ENCODE assay signal across 8 cellular contexts in the genomic region with DNA sequence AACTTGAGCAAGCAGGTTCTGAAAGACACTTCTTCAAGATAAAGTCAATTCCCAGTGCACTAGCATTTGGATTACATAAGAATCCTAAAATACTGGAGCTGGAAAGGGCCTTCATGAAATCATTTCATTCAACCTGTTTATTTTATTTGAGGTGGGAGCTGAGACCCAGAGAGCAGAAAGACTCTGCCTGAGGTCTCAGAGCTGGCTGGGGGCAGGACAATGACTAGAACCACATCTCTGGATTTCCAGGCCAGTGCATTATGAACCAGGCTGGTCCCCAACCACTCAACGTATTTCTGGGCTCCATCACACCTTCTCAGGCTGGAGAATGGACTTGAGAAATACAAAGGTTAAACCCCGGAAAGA. TPM values are rescaled to one million over a fixed set of nuclear protein-coding genes. Genes with fewer than 3 reads are reported as not detected.
DNase-seq lines count a peak whose midpoint lies in the region; ATAC-seq and TF ChIP-seq lines count a peak whose summit lies in the region.

No MANE protein-coding gene starts in this region.

- H4K20me1 ChIP-seq in MM.1S (ENCODE audit: insufficient read depth, low read length), result no peaks in the 10 kb centered on the region

- no peaks in the 10 kb centered on the region for H3K36me3 ChIP-seq in MM.1S (replicated peaks; ENCODE audit: insufficient read depth, low read length)
- H3K36me3 ChIP-seq in gastroesophageal sphincter, result peaks cover 0 to 13% of the 10 kb centered on the region in 2 donors

- H3K27me3 ChIP-seq in MM.1S (replicated peaks; ENCODE audit: insufficient read depth, low read length) (no peaks in the 10 kb centered on the region), gastroesophageal sphincter (no peaks in the 10 kb centered on the region)

- no peaks in the 10 kb centered on the region for H3K9me2 ChIP-seq in MM.1S (replicated peaks; ENCODE audit: insufficient read depth, low read length)

- peaks cover 12% of the 10 kb centered on the region for H3K9me3 Mint-ChIP-seq in activated CD4-positive, alpha-beta T cell treated with anti-CD3 and anti-CD28 coated beads, Interleukin-2, amount 10 ng/mL, durations not matched to agents 7 days and 5 days

- peaks cover 71% of the 10 kb centered on the region for H3K4me1 Mint-ChIP-seq in activated CD4-positive, alpha-beta T cell treated with anti-CD3 and anti-CD28 coated beads, Interleukin-2, amount 10 ng/mL, durations not matched to agents 7 days and 5 days

- peak overlapping the region; percentile 44 for H3K4me3 ChIP-seq in MM.1S (ENCODE audit: low read length)
- no peak overlapping the region for H3K4me3 ChIP-seq in gastroesophageal sphincter

- H3K27me3 Mint-ChIP-seq in activated CD4-positive, alpha-beta T cell treated with anti-CD3 and anti-CD28 coated beads, Interleukin-2, amount 10 ng/mL, durations not matched to agents 7 days and 5 days, result no peaks in the 10 kb centered on the region

- H3K79me2 ChIP-seq in MM.1S (ENCODE audit: low read length), result peaks cover 94% of the 10 kb centered on the region

- TF ChIP-seq POLR2A in gastroesophageal sphincter (IDR thresholded peaks at IDR 0.05), result no peak

- no peak for ATAC-seq in gastroesophageal sphincter

- H3K4me3 Mint-ChIP-seq in activated CD4-positive, alpha-beta T cell treated with anti-CD3 and anti-CD28 coated beads, Interleukin-2, amount 10 ng/mL, durations not matched to agents 7 days and 5 days, result no peak overlapping the region

- TF ChIP-seq EP300 in gastroesophageal sphincter (IDR thresholded peaks at IDR 0.05), result no peak

- DNase-seq in activated CD4-positive, alpha-beta T cell treated with anti-CD3 and anti-CD28 coated beads, Interleukin-2, amount 10 ng/mL, durations not matched to agents 7 days and 5 days, result no peak
- DNase-seq in activated CD4-positive, alpha-beta T cell treated with anti-CD3 and anti-CD28 coated beads, Interleukin-2, amount 50 U/mL, for 4 hours, result no peak
- DNase-seq in MM.1S (peak; percentile 21), hippocampal formation (lab: John Stamatoyannopoulos, UW) (no peak)
- DNase-seq in stimulated activated CD4-positive, alpha-beta T cell treated with anti-CD3 and anti-CD28 coated beads, Interleukin-4, amount 100 ng/mL, for 4 hours, result no peak
- no peak for DNase-seq in activated CD4-positive, CD25-positive, alpha-beta regulatory T cell treated with anti-CD3 and anti-CD28 coated beads, Interleukin-2, amount 50 U/mL, for 72 hours

- H3K9me3 ChIP-seq in MM.1S (replicated peaks; ENCODE audit: insufficient read depth, low read length) (no peaks in the 10 kb centered on the region), gastroesophageal sphincter (no peaks in the 10 kb centered on the region)

- peaks cover 70% of the 10 kb centered on the region for H3K4me1 ChIP-seq in MM.1S (ENCODE audit: low read length)
- peaks cover 14 to 91% (median 49%) of the 10 kb centered on the region in 3 donors for H3K4me1 ChIP-seq in gastroesophageal sphincter

- H2AFZ ChIP-seq in MM.1S (ENCODE audit: low read length), result no peak overlapping the region

- peak overlapping the region; percentile 82 for H3K27ac Mint-ChIP-seq in activated CD4-positive, alpha-beta T cell treated with anti-CD3 and anti-CD28 coated beads, Interleukin-2, amount 10 ng/mL, durations not matched to agents 7 days and 5 days

- TF ChIP-seq CTCF in MM.1S (IDR thresholded peaks at IDR 0.05; ENCODE audit: low read length) (no peak), gastroesophageal sphincter (IDR thresholded peaks at IDR 0.05) (no peak)

- H3K27ac ChIP-seq in MM.1S (ENCODE audit: low read length) (peak overlapping the region; percentile 98), gastroesophageal sphincter (peak overlapping the region in 3 of 4 donors; percentile 79 to 100 (median 80)), temporal lobe (ENCODE audit: low read depth, low read length) (peak overlapping the region; percentile 59)

- POLR2A ChIA-PET in activated CD4-positive, alpha-beta T cell treated with anti-CD3 and anti-CD28 coated beads, Interleukin-2, amount 10 ng/mL, durations not matched to agents 7 days and 5 days (lab: Charles Lee), result no interaction called here

- peaks cover 48% of the 10 kb centered on the region for H3K36me3 Mint-ChIP-seq in activated CD4-positive, alpha-beta T cell treated with anti-CD3 and anti-CD28 coated beads, Interleukin-2, amount 10 ng/mL, durations not matched to agents 7 days and 5 days (ENCODE audit: low read depth)

- H3K4me2 ChIP-seq in MM.1S (ENCODE audit: low read depth, low read length), result peak overlapping the region; percentile 85

- WGBS in gastroesophageal sphincter (ENCODE audit: low coverage in 1 of 2), 2 donors, result 50 to 100% methylated on average over 1 to 2 of the region's 2 CpGs

- H3F3A ChIP-seq in MM.1S (ENCODE audit: insufficient read depth, low read length), result peaks cover 48% of the 10 kb centered on the region

- peak overlapping the region; percentile 64 for H3K9ac ChIP-seq in MM.1S (ENCODE audit: low read length)

- CTCF ChIA-PET in activated CD4-positive, alpha-beta T cell treated with anti-CD3 and anti-CD28 coated beads, Interleukin-2, amount 10 ng/mL, durations not matched to agents 7 days and 5 days (lab: Charles Lee), result interaction anchor here (0.8 to 1.0 kb wide), 2 partner anchors 9 to 21 kb away, joined by 3 read pairs; a partner anchor contains a TSS

RNA-seq across cellular contexts. Expression of a gene that starts 8.4 kb away (rescaled TPM):
- total RNA-seq in activated CD4-positive, alpha-beta T cell treated with anti-CD3 and anti-CD28 coated beads, Interleukin-2, amount 10 ng/mL, durations not matched to agents 7 days and 5 days, result 100 to 1,000 TPM; 280 to 326 TPM
- total RNA-seq in gastroesophageal sphincter (100 to 1,000 TPM; 117 to 225 (median 162) TPM), temporal lobe (3.2 TPM)

Comparison
In these comparisons a context has a peak if more than half of its experiments do, and no peak if none do; other contexts are left out.
1. RNA of a gene that starts 8.4 kb away (total RNA-seq): 280 to 326 TPM in activated CD4-positive, alpha-beta T cell treated with anti-CD3 and anti-CD28 coated beads, Interleukin-2, amount 10 ng/mL, durations not matched to agents 7 days and 5 days and 117 to 225 TPM in gastroesophageal sphincter; 3.2 TPM in temporal lobe (single experiment); every median in the first group is over 10 times any median in the second.
2. Peak in every context shown above with its lines, with median percentiles within 50 percentile points of each other: H3K27ac ChIP-seq.